Comparison of ENCODE assay signal across 14 cellular contexts in the genomic region with DNA sequence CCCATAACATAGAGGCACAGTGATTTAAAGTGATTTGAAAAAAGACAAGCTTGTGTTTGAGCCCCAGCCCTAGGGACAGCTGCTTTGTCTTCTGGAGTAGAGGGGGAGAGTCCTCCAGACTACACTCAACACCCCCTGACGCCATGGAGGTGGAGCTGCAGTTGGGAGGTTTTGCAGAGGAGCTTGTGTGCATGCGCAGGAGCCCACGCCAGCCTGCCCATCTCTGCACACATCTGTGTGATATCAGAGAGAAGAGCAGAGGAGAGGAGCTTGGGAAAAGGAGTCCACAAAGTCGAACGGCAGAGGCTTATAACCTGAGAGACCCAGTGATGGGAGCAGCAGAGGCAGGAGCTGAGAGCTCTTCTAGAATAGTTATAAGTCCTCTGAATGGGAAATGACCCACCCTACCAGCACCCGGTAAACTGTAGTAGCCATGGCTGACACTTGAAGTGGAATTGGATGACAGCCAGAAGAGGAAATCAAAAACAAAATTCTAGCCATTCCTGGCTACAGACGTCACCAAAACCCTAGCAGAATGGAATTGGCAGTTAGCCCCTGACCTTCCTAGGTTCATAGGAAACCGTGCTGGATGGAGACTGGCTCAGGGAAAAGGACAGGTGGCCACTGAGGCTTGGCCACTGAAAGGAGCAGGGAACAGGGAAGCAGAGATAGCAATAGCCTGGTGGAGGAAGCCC.
DNase-seq lines count a peak whose midpoint lies in the region; ATAC-seq and TF ChIP-seq lines count a peak whose summit lies in the region.
"Had no signal": no experiment of that assay in that cellular context is flagged by ENCODE, and none has a peak within 500 bp of the region (broad histone marks: within the 10 kb centered on the region; RNA-seq: fewer than 3 reads in every experiment).

No MANE protein-coding gene starts in this region.

- intact Hi-C loops in left cardiac atrium (cut with DNase I), result no loop called here

- no peaks in the 10 kb centered on the region for H3K9me3 ChIP-seq in HEK293 (ENCODE audit: control insufficient read depth, insufficient read depth, low read depth, low read length)

- no peaks in the 10 kb centered on the region for H3K4me1 ChIP-seq in HEK293 (ENCODE audit: control insufficient read depth, insufficient read depth, low read length)

- TF ChIP-seq CTCF in HEK293 (tag by site-specific recombination; IDR thresholded peaks at IDR 0.05), result no peak

- POLR2A ChIA-PET in HEK293 (lab: Yijun Ruan, JAX), result no interaction called here

- no peak overlapping the region for H3K4me3 ChIP-seq in HEK293 (ENCODE audit: low read depth, low read length)
- H3K4me3 ChIP-seq: lung, neural progenitor cell had no signal

- no peaks in the 10 kb centered on the region for H3K36me3 ChIP-seq in HEK293 (ENCODE audit: control insufficient read depth in 2 of 2, insufficient read depth in 1 of 2, low read length in 2 of 2)
- H3K36me3 ChIP-seq: brain microvascular endothelial cell, neural progenitor cell had no signal

- H3K27ac ChIP-seq in HEK293 (ENCODE audit: extremely low read depth, low read depth, low read length), result no peak overlapping the region
- H3K27ac ChIP-seq: brain microvascular endothelial cell, neural progenitor cell had no signal

- peak; percentile 34 for DNase-seq in COLO668 (lab: John Stamatoyannopoulos, UW; ENCODE audit: unreplicated experiment)
- peak; percentile 61 for DNase-seq in NCI-H748 treated with DMSO at 0.1 percent for 48 hours (lab: John Stamatoyannopoulos, UW)
- no peak for DNase-seq in left cardiac atrium
- no peak for DNase-seq in anterior cingulate cortex (lab: John Stamatoyannopoulos, UW)
- no peak for DNase-seq in ureter (ENCODE audit: low spot score)
- DNase-seq: brain microvascular endothelial cell, hippocampal formation, KG1, NCI-H524 treated with DMSO at 0.1 percent for 48 hours had no signal

- ATAC-seq in left cardiac atrium (peak; percentile 17 to 48), HG02981 (IDR thresholded peaks at IDR 0.05; ENCODE audit: unreplicated experiment) (no peak), HG03565 (IDR thresholded peaks at IDR 0.05; ENCODE audit: unreplicated experiment) (no peak)

- CTCF ChIA-PET in HEK293 (lab: Yijun Ruan, JAX), result interaction anchor here (0.7 to 1.4 kb wide), 2 partner anchors 10 to 12 kb away, joined by 3 to 6 read pairs; no protein-coding TSS in a partner anchor

TF ChIP-seq in HEK293, 187 proteins besides CTCF, POLR2A, EP300 and RAD21:
- TF ChIP-seq ZNF571 (tag by site-specific recombination; IDR thresholded peaks at IDR 0.05) (no peak), ZBTB48 (tag by site-specific recombination; IDR thresholded peaks at IDR 0.05) (peak; percentile 44; the same call in 1 of the 2 replicates), ZFP3 (tag by site-specific recombination; IDR thresholded peaks at IDR 0.05; ENCODE audit: low read depth) (peak; percentile 77), ZNF366 (tag by site-specific recombination; conservative IDR thresholded peaks at IDR 0.05) (peak; percentile 25; the same call in 1 of the 2 replicates)
- TF ChIP-seq, protein P1, sequence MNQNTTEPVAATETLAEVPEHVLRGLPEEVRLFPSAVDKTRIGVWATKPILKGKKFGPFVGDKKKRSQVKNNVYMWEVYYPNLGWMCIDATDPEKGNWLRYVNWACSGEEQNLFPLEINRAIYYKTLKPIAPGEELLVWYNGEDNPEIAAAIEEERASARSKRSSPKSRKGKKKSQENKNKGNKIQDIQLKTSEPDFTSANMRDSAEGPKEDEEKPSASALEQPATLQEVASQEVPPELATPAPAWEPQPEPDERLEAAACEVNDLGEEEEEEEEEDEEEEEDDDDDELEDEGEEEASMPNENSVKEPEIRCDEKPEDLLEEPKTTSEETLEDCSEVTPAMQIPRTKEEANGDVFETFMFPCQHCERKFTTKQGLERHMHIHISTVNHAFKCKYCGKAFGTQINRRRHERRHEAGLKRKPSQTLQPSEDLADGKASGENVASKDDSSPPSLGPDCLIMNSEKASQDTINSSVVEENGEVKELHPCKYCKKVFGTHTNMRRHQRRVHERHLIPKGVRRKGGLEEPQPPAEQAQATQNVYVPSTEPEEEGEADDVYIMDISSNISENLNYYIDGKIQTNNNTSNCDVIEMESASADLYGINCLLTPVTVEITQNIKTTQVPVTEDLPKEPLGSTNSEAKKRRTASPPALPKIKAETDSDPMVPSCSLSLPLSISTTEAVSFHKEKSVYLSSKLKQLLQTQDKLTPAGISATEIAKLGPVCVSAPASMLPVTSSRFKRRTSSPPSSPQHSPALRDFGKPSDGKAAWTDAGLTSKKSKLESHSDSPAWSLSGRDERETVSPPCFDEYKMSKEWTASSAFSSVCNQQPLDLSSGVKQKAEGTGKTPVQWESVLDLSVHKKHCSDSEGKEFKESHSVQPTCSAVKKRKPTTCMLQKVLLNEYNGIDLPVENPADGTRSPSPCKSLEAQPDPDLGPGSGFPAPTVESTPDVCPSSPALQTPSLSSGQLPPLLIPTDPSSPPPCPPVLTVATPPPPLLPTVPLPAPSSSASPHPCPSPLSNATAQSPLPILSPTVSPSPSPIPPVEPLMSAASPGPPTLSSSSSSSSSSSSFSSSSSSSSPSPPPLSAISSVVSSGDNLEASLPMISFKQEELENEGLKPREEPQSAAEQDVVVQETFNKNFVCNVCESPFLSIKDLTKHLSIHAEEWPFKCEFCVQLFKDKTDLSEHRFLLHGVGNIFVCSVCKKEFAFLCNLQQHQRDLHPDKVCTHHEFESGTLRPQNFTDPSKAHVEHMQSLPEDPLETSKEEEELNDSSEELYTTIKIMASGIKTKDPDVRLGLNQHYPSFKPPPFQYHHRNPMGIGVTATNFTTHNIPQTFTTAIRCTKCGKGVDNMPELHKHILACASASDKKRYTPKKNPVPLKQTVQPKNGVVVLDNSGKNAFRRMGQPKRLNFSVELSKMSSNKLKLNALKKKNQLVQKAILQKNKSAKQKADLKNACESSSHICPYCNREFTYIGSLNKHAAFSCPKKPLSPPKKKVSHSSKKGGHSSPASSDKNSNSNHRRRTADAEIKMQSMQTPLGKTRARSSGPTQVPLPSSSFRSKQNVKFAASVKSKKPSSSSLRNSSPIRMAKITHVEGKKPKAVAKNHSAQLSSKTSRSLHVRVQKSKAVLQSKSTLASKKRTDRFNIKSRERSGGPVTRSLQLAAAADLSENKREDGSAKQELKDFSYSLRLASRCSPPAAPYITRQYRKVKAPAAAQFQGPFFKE (tag by site-specific recombination; IDR thresholded peaks at IDR 0.05; ENCODE audit: borderline replicate concordance), result no peak

Comparison
In these comparisons a context has a peak if more than half of its experiments do, and no peak if none do; other contexts are left out.
1. DNase-seq: peak in COLO668 (single experiment) and NCI-H748 treated with DMSO at 0.1 percent for 48 hours (single experiment); none in left cardiac atrium (single experiment), anterior cingulate cortex (0 of 58) and ureter (single experiment).
2. ATAC-seq: peak in left cardiac atrium (2 of 2); none in HG02981 (single experiment) and HG03565 (single experiment).